ENCODE assay signal across 11 cellular contexts in the genomic region with DNA sequence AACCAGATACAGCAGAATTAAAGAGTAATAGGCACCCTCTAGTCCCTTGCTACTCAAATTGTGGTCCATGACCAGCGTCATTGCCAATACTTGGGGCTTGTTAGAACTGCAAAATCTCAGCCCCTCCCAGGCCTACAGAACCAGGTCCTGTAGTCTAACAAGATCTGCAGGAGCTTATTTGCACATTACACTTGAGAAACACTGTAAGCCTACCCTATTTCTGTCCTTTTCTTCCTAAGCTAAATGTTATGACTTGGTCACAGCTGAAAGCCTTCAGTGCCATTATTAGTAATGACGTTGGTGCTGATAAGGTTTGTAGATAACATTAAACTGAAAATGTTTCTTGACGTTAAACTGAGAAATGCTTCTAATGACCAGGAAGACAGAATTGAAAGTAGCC.
"Had no signal": no experiment of that assay in that cellular context is flagged by ENCODE, and none has a peak within 500 bp of the region (broad histone marks: within the 10 kb centered on the region; RNA-seq: fewer than 3 reads in every experiment).

No MANE protein-coding gene starts in this region.

- H3K9me3 Mint-ChIP-seq: activated CD4-positive, alpha-beta T cell treated with anti-CD3 and anti-CD28 coated beads, Interleukin-2, amount 10 ng/mL, durations not matched to agents 24 days and 14 days; activated naive CD4-positive, alpha-beta T cell treated with anti-CD3 and anti-CD28 coated beads for 36 hours had no signal

- H3K36me3 ChIP-seq: adrenal gland, heart right ventricle, tibial artery had no signal

- H3K27ac ChIP-seq: adrenal gland, heart right ventricle, parathyroid adenoma had no signal

- H3K4me3 ChIP-seq: adrenal gland, dorsolateral prefrontal cortex, heart right ventricle, tibial artery had no signal

- DNase-seq: activated CD4-positive, alpha-beta T cell treated with anti-CD3 and anti-CD28 coated beads, Interleukin-2, amount 10 ng/mL, durations not matched to agents 24 days and 14 days; activated CD8-positive, alpha-beta memory T cell treated with anti-CD3 and anti-CD28 coated beads for 24 hours; activated naive CD4-positive, alpha-beta T cell treated with anti-CD3 and anti-CD28 coated beads for 36 hours; adrenal gland; dorsolateral prefrontal cortex; heart right ventricle; kidney; small intestine; T-helper 1 cell; tibial artery had no signal

- H3K9me3 ChIP-seq: adrenal gland, heart right ventricle, tibial artery had no signal

- H3K27ac Mint-ChIP-seq: activated CD4-positive, alpha-beta T cell treated with anti-CD3 and anti-CD28 coated beads, Interleukin-2, amount 10 ng/mL, durations not matched to agents 24 days and 14 days; activated naive CD4-positive, alpha-beta T cell treated with anti-CD3 and anti-CD28 coated beads for 36 hours had no signal

- H3K27me3 ChIP-seq: adrenal gland, heart right ventricle, tibial artery had no signal

- H3K4me3 Mint-ChIP-seq: activated CD4-positive, alpha-beta T cell treated with anti-CD3 and anti-CD28 coated beads, Interleukin-2, amount 10 ng/mL, durations not matched to agents 24 days and 14 days; activated naive CD4-positive, alpha-beta T cell treated with anti-CD3 and anti-CD28 coated beads for 36 hours had no signal

- H3K4me1 ChIP-seq: parathyroid adenoma had no signal
